ENCODE assay signal across 8 cellular contexts in genomic region chr2:197255550-197255949, GRCh38. TPM values are rescaled to one million over a fixed set of nuclear protein-coding genes. Genes with fewer than 3 reads are reported as not detected.
DNase-seq lines count a peak whose midpoint lies in the region; ATAC-seq and TF ChIP-seq lines count a peak whose summit lies in the region.

No MANE protein-coding gene starts in this region.

- H3K9me3 Mint-ChIP-seq in activated T-helper 2 cell treated with anti-CD3 and anti-CD28 coated beads, Interferon-gamma antibody, Interleukin-2, Interleukin-4, amounts not matched to agents 10 μg/mL and 5 μg/mL and 100 μg/mL, durations not matched to agents 14 hours and 24 hours and 36 hours = peaks cover 4% of the 10 kb centered on the region

- ATAC-seq in GM18498 (IDR thresholded peaks at IDR 0.05; ENCODE audit: unreplicated experiment) (peak; percentile 96), HG02840 (IDR thresholded peaks at IDR 0.05; ENCODE audit: low FRiP score, unreplicated experiment) (peak; percentile 89), heart left ventricle (peak in 3 of 4 donors; percentile 80 to 96 (median 94))

- H3K36me3 ChIP-seq in OCI-LY7 (ENCODE audit: insufficient read depth, low read length) (no peaks in the 10 kb centered on the region), heart left ventricle (no peaks in the 10 kb centered on the region), skeletal muscle satellite cell (ENCODE audit: insufficient read depth, low read length) (no peaks in the 10 kb centered on the region)

- TF ChIP-seq CTCF in OCI-LY7 (conservative IDR thresholded peaks at IDR 0.05; ENCODE audit: low read length) (no peak), heart left ventricle (IDR thresholded peaks at IDR 0.05) (no peak)

- H3K4me1 ChIP-seq in OCI-LY7 (ENCODE audit: insufficient read depth, low read length, poor library complexity, severe bottlenecking) (peaks cover 63% of the 10 kb centered on the region), heart left ventricle (peaks cover 0 to 72% (median 4%) of the 10 kb centered on the region in 12 donors), skeletal muscle satellite cell (ENCODE audit: control insufficient read depth, insufficient read depth, low read length) (peaks cover 18% of the 10 kb centered on the region)

- no TSS peak for BruUV-seq in OCI-LY7 (replicated peaks; lab: Mats Ljungman, UMichigan)

- H3K27ac ChIP-seq in OCI-LY7 (ENCODE audit: low read depth, low read length, poor library complexity, severe bottlenecking) (peak overlapping the region; percentile 90), heart left ventricle (peak overlapping the region in 6 of 12 donors; percentile 16 to 89 (median 36))

- H3K9ac ChIP-seq in skeletal muscle satellite cell (ENCODE audit: low read depth, low read length) = no peak overlapping the region

- no peaks in the 10 kb centered on the region for H3K9me3 ChIP-seq in OCI-LY7 (ENCODE audit: low read length)
- no peaks in the 10 kb centered on the region for H3K9me3 ChIP-seq in heart left ventricle
- no peaks in the 10 kb centered on the region for H3K9me3 ChIP-seq in skeletal muscle satellite cell (replicated peaks; ENCODE audit: low read length)

- H3K36me3 Mint-ChIP-seq in activated T-helper 2 cell treated with anti-CD3 and anti-CD28 coated beads, Interferon-gamma antibody, Interleukin-2, Interleukin-4, amounts not matched to agents 10 μg/mL and 5 μg/mL and 100 μg/mL, durations not matched to agents 14 hours and 24 hours and 36 hours (ENCODE audit: low read depth) = peaks cover 25% of the 10 kb centered on the region

- peak; percentile 91 for DNase-seq in OCI-LY7 (ENCODE audit: low spot score)
- peak; percentile 68 for DNase-seq in activated T-helper 2 cell treated with anti-CD3 and anti-CD28 coated beads, Interferon-gamma antibody, Interleukin-2, Interleukin-4, amounts not matched to agents 10 μg/mL and 5 μg/mL and 100 μg/mL, durations not matched to agents 14 hours and 24 hours and 36 hours (ENCODE audit: low spot score)
- DNase-seq in heart left ventricle = peak; percentile 58 to 87 (median 63)
- DNase-seq in HT-29 (ENCODE audit: low spot score) = no peak
- DNase-seq in D341Med (ENCODE audit: low spot score) = no peak

- peak overlapping the region; percentile 81 for H3K4me2 ChIP-seq in OCI-LY7 (ENCODE audit: low read length)
- peak overlapping the region; percentile 46 for H3K4me2 ChIP-seq in skeletal muscle satellite cell (ENCODE audit: low read length)

- H3K4me1 Mint-ChIP-seq in activated T-helper 2 cell treated with anti-CD3 and anti-CD28 coated beads, Interferon-gamma antibody, Interleukin-2, Interleukin-4, amounts not matched to agents 10 μg/mL and 5 μg/mL and 100 μg/mL, durations not matched to agents 14 hours and 24 hours and 36 hours (ENCODE audit: low read depth) = peaks cover 64% of the 10 kb centered on the region

- peak overlapping the region; percentile 100 for H3K27ac Mint-ChIP-seq in activated T-helper 2 cell treated with anti-CD3 and anti-CD28 coated beads, Interferon-gamma antibody, Interleukin-2, Interleukin-4, amounts not matched to agents 10 μg/mL and 5 μg/mL and 100 μg/mL, durations not matched to agents 14 hours and 24 hours and 36 hours

- peak overlapping the region; percentile 49; the same call in 1 of the 2 replicates for H2AFZ ChIP-seq in OCI-LY7 (ENCODE audit: low read length)

- H3K4me3 Mint-ChIP-seq in activated T-helper 2 cell treated with anti-CD3 and anti-CD28 coated beads, Interferon-gamma antibody, Interleukin-2, Interleukin-4, amounts not matched to agents 10 μg/mL and 5 μg/mL and 100 μg/mL, durations not matched to agents 14 hours and 24 hours and 36 hours (ENCODE audit: low read depth) = peak overlapping the region; percentile 80

- no peaks in the 10 kb centered on the region for H3K27me3 Mint-ChIP-seq in activated T-helper 2 cell treated with anti-CD3 and anti-CD28 coated beads, Interferon-gamma antibody, Interleukin-2, Interleukin-4, amounts not matched to agents 10 μg/mL and 5 μg/mL and 100 μg/mL, durations not matched to agents 14 hours and 24 hours and 36 hours (ENCODE audit: low read depth)

- POLR2A ChIA-PET in OCI-LY7 (lab: Charles Lee) = interaction anchor here (0.9 to 3.3 kb wide), 17 partner anchors 10 to 68 kb away, joined by 3 to 22 read pairs (median 5); no protein-coding TSS in a partner anchor

- H3K9me2 ChIP-seq in OCI-LY7 (ENCODE audit: insufficient read depth, low read length) = no peaks in the 10 kb centered on the region

- peaks cover 83% of the 10 kb centered on the region; the same call in 1 of the 2 replicates for H3K79me2 ChIP-seq in OCI-LY7 (ENCODE audit: insufficient read depth, low read depth, low read length)

- no peak for TF ChIP-seq POLR2A in heart left ventricle (IDR thresholded peaks at IDR 0.05)

- WGBS in heart left ventricle, 4 donors = 31 to 51% (median 47%) methylated on average over 9 of the region's 9 CpGs

- H3K4me3 ChIP-seq in OCI-LY7 (ENCODE audit: low read depth, low read length, poor library complexity, severe bottlenecking) (peak overlapping the region; percentile 60), heart left ventricle (peak overlapping the region in 6 of 12 donors; percentile 8 to 46 (median 16)), skeletal muscle satellite cell (ENCODE audit: low read length) (no peak overlapping the region)

- CTCF ChIA-PET in OCI-LY7 (lab: Charles Lee; ENCODE audit: unreplicated experiment) = interaction anchor here (0.8 to 1.3 kb wide), 2 partner anchors 10 to 142 kb away, joined by 3 read pairs; no protein-coding TSS in a partner anchor

- no peaks in the 10 kb centered on the region for H4K20me1 ChIP-seq in OCI-LY7 (ENCODE audit: insufficient read depth, low read length)

- H3K27me3 ChIP-seq in heart left ventricle (no peaks in the 10 kb centered on the region), skeletal muscle satellite cell (ENCODE audit: control insufficient read depth, insufficient read depth, low read length) (no peaks in the 10 kb centered on the region)

- intact Hi-C loops in OCI-LY7 (cut with micrococcal nuclease; ENCODE audit: unreplicated experiment) (loop anchor here (1.0 to 2.0 kb wide), 4 partner anchors 12 to 57 kb away; no protein-coding TSS in a partner anchor), heart left ventricle (cut with DNase I) (no loop called here)
- intact Hi-C loops in activated T-helper 2 cell treated with anti-CD3 and anti-CD28 coated beads, Interferon-gamma antibody, Interleukin-2, Interleukin-4, amounts not matched to agents 10 μg/mL and 5 μg/mL and 100 μg/mL, durations not matched to agents 14 hours and 24 hours and 36 hours (cut with micrococcal nuclease) = loop anchor here (1.0 to 5.0 kb wide), 4 partner anchors 15 to 582 kb away; no protein-coding TSS in a partner anchor

RNA-seq across cellular contexts. Expression of gene ANKRD44, which starts 55.0 kb away (rescaled TPM):
- total RNA-seq in OCI-LY7 (2014; rRNA removed; shearing (Covaris generic)) = 70.3 and 73.7 TPM in 2 replicates
- total RNA-seq in OCI-LY7 (2022) (69.4 and 86.6 TPM in 2 replicates), heart left ventricle (10 to 100 TPM in 3 of 9 donors, 1 to 10 TPM in 6; 4.9 to 30.6 (median 8.6) TPM)
- total RNA-seq in activated T-helper 2 cell treated with anti-CD3 and anti-CD28 coated beads, Interferon-gamma antibody, Interleukin-2, Interleukin-4, amounts not matched to agents 10 μg/mL and 5 μg/mL and 100 μg/mL, durations not matched to agents 14 hours and 24 hours and 36 hours = 107 and 120 TPM in 2 replicates
- polyA plus RNA-seq in heart left ventricle = 1 to 10 TPM; 2.4 to 2.5 TPM
- 3.0 and 4.8 TPM in 2 replicates for total RNA-seq in skeletal muscle satellite cell (2012; rRNA removed)
- 1.9 and 2.8 TPM in 2 replicates for total RNA-seq in HT-29 (2014; rRNA removed; shearing (Covaris generic))

Comparison
In these comparisons a context has a peak if more than half of its experiments do, and no peak if none do; other contexts are left out.
1. DNase-seq: peak in OCI-LY7 (single experiment), activated T-helper 2 cell treated with anti-CD3 and anti-CD28 coated beads, Interferon-gamma antibody, Interleukin-2, Interleukin-4, amounts not matched to agents 10 μg/mL and 5 μg/mL and 100 μg/mL, durations not matched to agents 14 hours and 24 hours and 36 hours (single experiment) and heart left ventricle (5 of 5); none in HT-29 (single experiment) and D341Med (single experiment).
2. intact Hi-C loops: an anchor here in OCI-LY7 (1.0 to 2.0 kb wide) and activated T-helper 2 cell treated with anti-CD3 and anti-CD28 coated beads, Interferon-gamma antibody, Interleukin-2, Interleukin-4, amounts not matched to agents 10 μg/mL and 5 μg/mL and 100 μg/mL, durations not matched to agents 14 hours and 24 hours and 36 hours (1.0 to 5.0 kb wide); none called in heart left ventricle.
3. Peak in every context shown above with its lines, with median percentiles within 50 percentile points of each other: ATAC-seq.